In the genomic region with DNA sequence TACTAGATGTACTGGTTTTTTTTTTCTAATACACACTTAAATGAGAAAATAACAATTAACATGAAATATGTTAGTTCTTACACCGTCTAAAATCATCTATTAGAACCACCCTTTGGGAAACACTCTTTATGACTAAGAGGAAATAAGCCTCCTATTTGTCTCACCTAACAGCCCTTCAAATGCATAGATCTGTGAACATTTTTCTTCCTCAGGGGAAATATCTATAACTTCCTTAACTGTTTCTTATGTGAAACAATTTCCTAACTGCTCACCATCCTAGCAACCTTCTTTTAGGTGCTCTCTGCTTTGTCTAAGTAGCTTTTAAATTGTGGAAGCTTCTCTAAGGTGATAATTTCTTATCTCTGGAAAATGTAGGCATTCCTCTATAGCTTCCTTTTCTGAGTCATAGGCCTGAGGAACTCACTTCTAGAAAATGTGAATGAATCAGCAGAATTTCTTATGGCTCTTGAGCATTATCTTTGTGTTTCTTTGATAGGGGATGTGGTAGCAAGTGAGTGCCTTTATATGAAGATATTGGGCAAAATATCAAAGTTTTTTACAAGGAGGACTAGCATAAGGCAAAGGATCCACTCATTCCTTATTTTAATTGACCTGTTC, we compare ENCODE assay signal across 22 cellular contexts. TPM values are rescaled to one million over a fixed set of nuclear protein-coding genes. Genes with fewer than 3 reads are reported as not detected.
DNase-seq lines count a peak whose midpoint lies in the region; ATAC-seq and TF ChIP-seq lines count a peak whose summit lies in the region.
"Had no signal": no experiment of that assay in that cellular context is flagged by ENCODE, and none has a peak within 500 bp of the region (broad histone marks: within the 10 kb centered on the region; RNA-seq: fewer than 3 reads in every experiment).

No MANE protein-coding gene starts in this region.

- H3K4me2 ChIP-seq in mesendoderm (ENCODE audit: low read length), result no peak overlapping the region

- no peak overlapping the region for H3K27ac ChIP-seq in mesendoderm (ENCODE audit: low read depth, low read length)
- H3K27ac ChIP-seq: C4-2B, left lung had no signal

- WGBS in mesendoderm (ENCODE audit: extremely low coverage, insufficient coverage, low lambda C conversion rate), result no CpG with 5 or more reads among the region's 1 CpG

- H3K36me3 ChIP-seq in mesendoderm (ENCODE audit: control insufficient read depth, insufficient read depth, low read length), result no peaks in the 10 kb centered on the region
- H3K36me3 ChIP-seq: left lung had no signal

- no peak overlapping the region for H3K23ac ChIP-seq in mesendoderm (ENCODE audit: low read length)

- in situ Hi-C loops in GM13977 (cut with MboI; ENCODE audit: low pct_unique_long_range_greater_than_20kb, low sequenced_read_pairs, unreplicated experiment), result no loop called here

- H4K8ac ChIP-seq in mesendoderm (ENCODE audit: low read depth, low read length), result peak overlapping the region; percentile 28

- no peak overlapping the region for H2BK120ac ChIP-seq in mesendoderm (ENCODE audit: low read depth, low read length)

- H3K27me3 ChIP-seq in mesendoderm (ENCODE audit: insufficient read depth, low read length, poor library complexity), result no peaks in the 10 kb centered on the region
- H3K27me3 ChIP-seq: left lung had no signal

- no peak overlapping the region for H4K5ac ChIP-seq in mesendoderm (ENCODE audit: low read length)

- H3K4me1 ChIP-seq in mesendoderm (ENCODE audit: control insufficient read depth, low read depth, low read length), result no peaks in the 10 kb centered on the region
- H3K4me1 ChIP-seq: left lung had no signal

- H2BK5ac ChIP-seq in mesendoderm (ENCODE audit: low read length), result no peak overlapping the region

- H2AK5ac ChIP-seq in mesendoderm (ENCODE audit: low read length), result no peak overlapping the region

- TF ChIP-seq CTCF in NB4 (IDR thresholded peaks at IDR 0.05; ENCODE audit: low read depth, low read length) (no peak), GM13977 (IDR thresholded peaks at IDR 0.05; ENCODE audit: extremely low read depth, insufficient read depth, missing control alignments) (no peak)

- H3K56ac ChIP-seq in mesendoderm (ENCODE audit: low read length), result no peak overlapping the region

- H3K4ac ChIP-seq in mesendoderm (ENCODE audit: low read depth, low read length), result no peak overlapping the region

- no peaks in the 10 kb centered on the region for H3K79me2 ChIP-seq in mesendoderm (ENCODE audit: control insufficient read depth, insufficient read depth, low read length)

- H3K9ac ChIP-seq in mesendoderm (ENCODE audit: low read length), result no peak overlapping the region

- no peak overlapping the region for H3K4me3 ChIP-seq in NB4 (ENCODE audit: low read depth, low read length)
- no peak overlapping the region for H3K4me3 ChIP-seq in mesendoderm (ENCODE audit: low read length)
- H3K4me3 ChIP-seq: left lung had no signal

- no peak for ATAC-seq in HG02759 (IDR thresholded peaks at IDR 0.05; ENCODE audit: unreplicated experiment)
- ATAC-seq: activated CD8-positive, alpha-beta T cell treated with anti-CD3 and anti-CD28 coated beads for 36 hours; left lung; natural killer cell had no signal

- DNase-seq in GDM1 (lab: John Stamatoyannopoulos, UW) (peak; percentile 1), NB4 (ENCODE audit: low read depth) (peak; percentile 3), amniotic epithelial cell (ENCODE audit: low read depth) (peak; percentile 54), mesendoderm (peak; percentile 83), GM13977 (ENCODE audit: low spot score) (no peak)
- no peak for DNase-seq in activated CD4-positive, CD25-positive, alpha-beta regulatory T cell treated with anti-CD3 and anti-CD28 coated beads, Interleukin-2, amount 50 U/mL, for 72 hours
- no peak for DNase-seq in activated CD8-positive, alpha-beta memory T cell treated with anti-CD3 and anti-CD28 coated beads for 24 hours
- DNase-seq: activated CD8-positive, alpha-beta T cell treated with anti-CD3 and anti-CD28 coated beads for 36 hours; activated gamma-delta T cell; foreskin melanocyte; hippocampal formation; left lung; natural killer cell; NCI-H1930; NCI-H345; NCI-H82; SHP77; stimulated activated CD4-positive, alpha-beta T cell treated with anti-CD3 and anti-CD28 coated beads, Interleukin-4, amount 100 ng/mL, for 1 hour; stimulated activated naive CD4-positive, alpha-beta T cell; SW 1271 had no signal

- H3K18ac ChIP-seq in mesendoderm (ENCODE audit: low read length), result no peak overlapping the region

- TF ChIP-seq POLR2A in NB4 (IDR thresholded peaks at IDR 0.05; ENCODE audit: extremely low read depth, insufficient read length), result no peak

- H2BK15ac ChIP-seq in mesendoderm (replicated peaks; ENCODE audit: low read depth), result peak overlapping the region; percentile 57

- no peaks in the 10 kb centered on the region for H3K79me1 ChIP-seq in mesendoderm (ENCODE audit: low read length)

RNA-seq across cellular contexts. Expression of a gene that starts 56.2 kb away (rescaled TPM):
- polyA plus RNA-seq in mesendoderm (2013, experiment 1 of 2), result 0.06 TPM
- 0.06 TPM for polyA plus RNA-seq in mesendoderm (2013, experiment 2 of 2)

Comparison
In these comparisons a context has a peak if more than half of its experiments do, and no peak if none do; other contexts are left out.
1. DNase-seq: peak in GDM1 (single experiment), NB4 (single experiment), amniotic epithelial cell (single experiment) and mesendoderm (single experiment); none in GM13977 (single experiment), activated CD4-positive, CD25-positive, alpha-beta regulatory T cell treated with anti-CD3 and anti-CD28 coated beads, Interleukin-2, amount 50 U/mL, for 72 hours (single experiment) and activated CD8-positive, alpha-beta memory T cell treated with anti-CD3 and anti-CD28 coated beads for 24 hours (single experiment).